8 cellular contexts compared by ENCODE assay signal in the genomic region with DNA sequence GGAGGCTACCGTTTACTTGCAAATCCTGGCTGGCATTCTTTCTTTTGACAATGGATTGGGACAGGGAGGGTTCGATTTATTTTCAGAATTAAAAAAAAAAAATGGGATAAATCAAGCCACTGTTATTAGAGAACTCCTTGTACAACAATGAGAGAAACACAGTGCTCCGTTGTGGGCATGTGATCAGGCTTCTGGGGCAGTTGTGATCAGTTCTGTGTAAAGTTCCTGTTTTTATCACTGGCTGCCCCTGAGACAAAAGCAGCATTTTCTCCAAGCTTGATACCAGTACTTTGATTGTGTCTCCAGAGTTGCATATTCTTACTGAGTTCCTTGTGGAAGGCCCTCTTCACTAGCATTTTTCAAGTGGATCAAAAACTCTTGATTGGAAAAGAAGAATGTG. TPM values are rescaled to one million over a fixed set of nuclear protein-coding genes. Genes with fewer than 3 reads are reported as not detected.
A peak's percentile ranks its signal among the peaks of the same experiment; 100 is the strongest.
DNase-seq lines count a peak whose midpoint lies in the region; ATAC-seq, FAIRE-seq and TF ChIP-seq lines count a peak whose summit lies in the region.

No MANE protein-coding gene starts in this region.

- FAIRE-seq in K562 (lab: Jason Lieb, UNC) (no peak), keratinocyte (lab: Jason Lieb, UNC) (no peak)

- H3F3A ChIP-seq in smooth muscle cell (ENCODE audit: low read depth), result no peaks in the 10 kb centered on the region

- DNase-seq in Caco-2 (no peak), MG63 (no peak), K562 (ENCODE audit: extremely low read depth in 1 of 4, low spot score in 3 of 4) (peak in 1 of 4 experiments; percentile 42), keratinocyte (ENCODE audit: low read depth, low spot score) (no peak), smooth muscle cell (lab: John Stamatoyannopoulos, UW; ENCODE audit: unreplicated experiment) (no peak), islet precursor cell (no peak)

- H3K27me3 Mint-ChIP-seq in Caco-2 (ENCODE audit: insufficient read depth, unreplicated experiment), result no peaks in the 10 kb centered on the region

- CTCF ChIA-PET in Caco-2 (lab: Charles Lee) (interaction anchor here (0.6 to 2.0 kb wide), 5 partner anchors 10 to 132 kb away, joined by 3 to 33 read pairs (median 7); no protein-coding TSS in a partner anchor), K562 (lab: Yijun Ruan, JAX; ENCODE audit: low intra/inter-chr PET ratio) (interaction anchor here (1.9 kb wide), 1 partner anchor 132 kb away, joined by 4 read pairs; no protein-coding TSS in a partner anchor)

- H3K4me3 ChIP-seq in Caco-2 (ENCODE audit: low read depth, low read length) (peak overlapping the region; percentile 96), MG63 (peak overlapping the region; percentile 74), K562 (peak overlapping the region; percentile 94), keratinocyte (ENCODE audit: control insufficient read depth in 2 of 3, extremely low read depth in 1 of 3, insufficient read depth in 2 of 3, low read depth in 1 of 3, low read length in 3 of 3) (peak overlapping the region; percentile 72 to 75 (median 74)), smooth muscle cell (peak overlapping the region; percentile 70)

- no peaks in the 10 kb centered on the region for H3K9me3 Mint-ChIP-seq in Caco-2 (ENCODE audit: unreplicated experiment)

- peaks cover 19% of the 10 kb centered on the region for H3K4me1 Mint-ChIP-seq in Caco-2 (ENCODE audit: low read depth, unreplicated experiment)

- H3K9me1 ChIP-seq in K562 (ENCODE audit: control insufficient read depth, insufficient read depth, low read length), result no peaks in the 10 kb centered on the region
- H3K9me1 ChIP-seq in keratinocyte (ENCODE audit: control insufficient read depth, extremely low read depth, insufficient read depth, low read length), result no peaks in the 10 kb centered on the region

- peak overlapping the region; percentile 84 to 98; a peak in 3 of 4 replicates for H3K9ac ChIP-seq in K562 (ENCODE audit: insufficient read depth in 1 of 2, low read depth in 2 of 2, low read length in 2 of 2)
- H3K9ac ChIP-seq in keratinocyte (ENCODE audit: control insufficient read depth, extremely low read depth, insufficient read depth, low read length), result peak overlapping the region; percentile 98
- H3K9ac ChIP-seq in smooth muscle cell (ENCODE audit: low read depth), result peak overlapping the region; percentile 88

- H3K36me3 ChIP-seq in Caco-2 (ENCODE audit: control insufficient read depth, insufficient read depth, low read length) (no peaks in the 10 kb centered on the region), MG63 (no peaks in the 10 kb centered on the region; the same call in 1 of the 2 replicates), K562 (ENCODE audit: control insufficient read depth, insufficient read depth, low read length) (0 out of 3 replicates have a peak, but pooled peaks cover 2% of the 10 kb centered on the region), keratinocyte (ENCODE audit: control insufficient read depth in 2 of 2, extremely low read depth in 1 of 2, insufficient read depth in 2 of 2, low read length in 2 of 2) (peaks cover 0 to 2% of the 10 kb centered on the region in 2 experiments), smooth muscle cell (ENCODE audit: low read depth) (no peaks in the 10 kb centered on the region)

- TF ChIP-seq RAD21 in K562 (CRISPR knock-in tag; conservative IDR thresholded peaks at IDR 0.05 in 1 of 2, IDR thresholded peaks at IDR 0.05 in 1 of 2), result no peak

- peak overlapping the region; percentile 86; the same call in 1 of the 3 replicates for H3K27ac ChIP-seq in K562 (ENCODE audit: extremely low read depth, low read depth, low read length)
- peak overlapping the region; percentile 94 for H3K27ac ChIP-seq in keratinocyte (ENCODE audit: control insufficient read depth, insufficient read depth, low read length)
- H3K27ac ChIP-seq in smooth muscle cell (ENCODE audit: low read depth), result peak overlapping the region; percentile 76

- peaks cover 37% of the 10 kb centered on the region for H3K4me1 ChIP-seq in Caco-2
- H3K4me1 ChIP-seq in K562 (replicated peaks in 1 of 2; ENCODE audit: control insufficient read depth in 2 of 2, insufficient read depth in 2 of 2, low read length in 2 of 2), result peaks cover 22 to 23% of the 10 kb centered on the region in 2 experiments
- H3K4me1 ChIP-seq in keratinocyte (ENCODE audit: control insufficient read depth, extremely low read depth, insufficient read depth, low read length), result peaks cover 40% of the 10 kb centered on the region
- peaks cover 20% of the 10 kb centered on the region for H3K4me1 ChIP-seq in smooth muscle cell (ENCODE audit: low read depth)

- intact Hi-C loops in Caco-2 (cut with micrococcal nuclease; ENCODE audit: unreplicated experiment), result loop anchor here (1.0 to 5.0 kb wide), 2 partner anchors 41 to 132 kb away; no protein-coding TSS in a partner anchor
- intact Hi-C loops in K562 (cut with micrococcal nuclease), result loop anchor here (1.0 to 5.0 kb wide), 4 partner anchors 45 to 228 kb away; no protein-coding TSS in a partner anchor

- ATAC-seq in K562 (peak; percentile 22; the same call in 2 of the 3 replicates), HG02885 (IDR thresholded peaks at IDR 0.05; ENCODE audit: poor library complexity, unreplicated experiment) (no peak), HG03159 (IDR thresholded peaks at IDR 0.05; ENCODE audit: unreplicated experiment) (no peak)

- peak overlapping the region; percentile 89 for H3K4me3 Mint-ChIP-seq in Caco-2 (ENCODE audit: unreplicated experiment)

- dilution Hi-C loops in keratinocyte (cut with MboI; ENCODE audit: extremely low pct_ligation_motif_present, low sequenced_read_pairs), result no loop called here

- H3K36me3 Mint-ChIP-seq in Caco-2 (ENCODE audit: insufficient read depth, unreplicated experiment), result no peaks in the 10 kb centered on the region

- H3K4me2 ChIP-seq in K562 (ENCODE audit: insufficient read depth, low read length) (peak overlapping the region; percentile 91), keratinocyte (ENCODE audit: control insufficient read depth, extremely low read depth, insufficient read depth, low read depth, low read length) (peak overlapping the region; percentile 97), smooth muscle cell (peak overlapping the region; percentile 99)

- in situ Hi-C loops in K562 (cut with MboI), result loop anchor here (5.0 to 10.0 kb wide), 2 partner anchors 131 to 239 kb away; no protein-coding TSS in a partner anchor

- H2AFZ ChIP-seq in K562 (ENCODE audit: low read depth, low read length), result peak overlapping the region; percentile 91
- H2AFZ ChIP-seq in keratinocyte (ENCODE audit: control insufficient read depth, low read length), result no peak overlapping the region
- H2AFZ ChIP-seq in smooth muscle cell (ENCODE audit: low read depth), result peak overlapping the region; percentile 35

- H4K20me1 ChIP-seq in K562 (replicated peaks; ENCODE audit: control insufficient read depth, insufficient read depth, low read length) (peaks cover 9% of the 10 kb centered on the region), keratinocyte (ENCODE audit: control insufficient read depth, extremely low read depth, insufficient read depth, low read length) (no peaks in the 10 kb centered on the region), smooth muscle cell (ENCODE audit: low read depth) (peaks cover 41% of the 10 kb centered on the region)

- H3K27ac Mint-ChIP-seq in Caco-2 (ENCODE audit: unreplicated experiment), result peak overlapping the region; percentile 79

- 0% methylated on average over 2 of the region's 3 CpGs for WGBS in K562 (ENCODE audit: insufficient coverage, low coverage, missing lambda C conversion rate)
- 6% methylated on average over 3 of the region's 3 CpGs for WGBS in smooth muscle cell (ENCODE audit: low lambda C conversion rate)

- BruUV-seq in Caco-2 (replicated peaks; lab: Mats Ljungman, UMichigan), result no TSS peak
- BruUV-seq in K562 (replicated peaks; lab: Mats Ljungman, UMichigan), result TSS peak; percentile 46

- H3K27me3 ChIP-seq in Caco-2 (replicated peaks; ENCODE audit: control insufficient read depth, insufficient read depth, low read length), result no peaks in the 10 kb centered on the region
- no peaks in the 10 kb centered on the region for H3K27me3 ChIP-seq in MG63
- no peaks in the 10 kb centered on the region for H3K27me3 ChIP-seq in K562 (ENCODE audit: control insufficient read depth in 2 of 2, insufficient read depth in 2 of 2, low read length in 2 of 2)
- no peaks in the 10 kb centered on the region for H3K27me3 ChIP-seq in keratinocyte (ENCODE audit: control insufficient read depth, extremely low read depth, insufficient read depth, low read length)
- no peaks in the 10 kb centered on the region for H3K27me3 ChIP-seq in smooth muscle cell (ENCODE audit: low read depth)

- no peak for TF ChIP-seq POLR2A in K562 (conservative IDR thresholded peaks at IDR 0.05)

- no peak for TF ChIP-seq EP300 in K562 (IDR thresholded peaks at IDR 0.05; ENCODE audit: low read length)

- TF ChIP-seq CTCF in Caco-2 (IDR thresholded peaks at IDR 0.05; ENCODE audit: insufficient read depth in 1 of 2, low read depth in 1 of 2, low read length in 1 of 2, severe bottlenecking in 1 of 2, unreplicated experiment in 1 of 2) (no peak), K562 (IDR thresholded peaks at IDR 0.05 in 2 of 3, conservative IDR thresholded peaks at IDR 0.05 in 1 of 3; ENCODE audit: insufficient read depth in 2 of 3, low read depth in 1 of 3, low read length in 3 of 3) (no peak), keratinocyte (optimal IDR thresholded peaks at IDR 0.05 in 1 of 3, IDR thresholded peaks at IDR 0.05 in 1 of 3, conservative IDR thresholded peaks at IDR 0.05 in 1 of 3; ENCODE audit: extremely low read depth in 1 of 3, insufficient read depth in 2 of 3, low read length in 3 of 3) (no peak), smooth muscle cell (IDR thresholded peaks at IDR 0.05; ENCODE audit: borderline replicate concordance, insufficient read depth, poor library complexity, severe bottlenecking) (no peak)

- peaks cover 58% of the 10 kb centered on the region for H3K79me2 ChIP-seq in K562 (ENCODE audit: control insufficient read depth, insufficient read depth, low read length)
- H3K79me2 ChIP-seq in keratinocyte (ENCODE audit: control insufficient read depth, insufficient read depth, low read length), result peaks cover 60% of the 10 kb centered on the region
- peaks cover 59% of the 10 kb centered on the region for H3K79me2 ChIP-seq in smooth muscle cell (ENCODE audit: low read depth)

- H3K9me3 ChIP-seq in Caco-2 (peaks cover 3% of the 10 kb centered on the region; the same call in 1 of the 2 replicates), MG63 (no peaks in the 10 kb centered on the region), K562 (replicated peaks; ENCODE audit: control insufficient read depth, insufficient read depth, low read depth, low read length) (no peaks in the 10 kb centered on the region), keratinocyte (ENCODE audit: control insufficient read depth, low read depth, low read length) (no peaks in the 10 kb centered on the region), smooth muscle cell (replicated peaks; ENCODE audit: low read depth) (no peaks in the 10 kb centered on the region)

- POLR2A ChIA-PET in Caco-2 (lab: Charles Lee), result interaction anchor here (0.6 kb wide), 1 partner anchor 577 kb away, joined by 3 read pairs; a partner anchor contains a TSS
- POLR2A ChIA-PET in K562 (lab: Yijun Ruan, JAX), result interaction anchor here (0.6 to 1.4 kb wide), 5 partner anchors 9 to 19 kb away, joined by 3 to 4 read pairs (median 3); no protein-coding TSS in a partner anchor

RNA-seq across cellular contexts. Expression of a gene that starts 1.2 kb away (rescaled TPM):
- total RNA-seq in Caco-2 (2022), result 32.7 and 34.2 TPM in 2 replicates
- total RNA-seq in MG63 (2014; rRNA removed; shearing (Covaris generic); ENCODE audit: low replicate concordance), result 3.4 and 3.6 TPM in 2 replicates
- 38.9 and 51.6 TPM in 2 replicates for total RNA-seq in K562 (2011; cell fraction: chromatin; rRNA removed; ENCODE audit: low replicate concordance)
- total RNA-seq in K562 (2011; cell fraction: nucleolus; rRNA removed), result 22.5 and 24.8 TPM in 2 replicates
- 29.4 and 38.1 TPM in 2 replicates for total RNA-seq in K562 (2011; cell fraction: nucleoplasm; rRNA removed)
- 12.1 and 14.8 TPM in 2 replicates for total RNA-seq in K562 (2014; rRNA removed)
- total RNA-seq in K562 (2014; rRNA removed; fragmentation: Illumina TruSeq; extraction: Trizol), result 18.8 and 21.2 TPM in 2 replicates
- total RNA-seq in K562 (2015; rRNA removed; fragmentation: Illumina TruSeq; extraction: Trizol), result 19.9 and 20.3 TPM in 2 replicates
- 22.9 and 23.7 TPM in 2 replicates for total RNA-seq in K562 (2021)
- 20.5 and 26.1 TPM in 2 replicates for polyA plus RNA-seq in K562 (2011; rRNA removed)
- 16.1 and 18.2 TPM in 2 replicates for polyA plus RNA-seq in K562 (2011; cell fraction: cytosol; rRNA removed)
- 24.1 and 27.3 TPM in 2 replicates for polyA plus RNA-seq in K562 (2011; cell fraction: nucleus; rRNA removed)
- 13.5 and 14.8 TPM in 2 replicates for polyA plus RNA-seq in K562 (2012)
- polyA plus RNA-seq in K562 (2014; fragmentation: Illumina TruSeq; extraction: Trizol), result 18.8 and 21.0 TPM in 2 replicates
- polyA plus RNA-seq in K562 (2014; fragmentation: Nextera tagmentation; extraction: Ambion mirVana), result 1 to 10 TPM; 4.6 to 5.8 TPM
- polyA plus RNA-seq in K562 (2014; rRNA removed), result 11.7 and 13.4 TPM in 2 replicates
- polyA minus RNA-seq in K562 (2011; rRNA and poly(A)+ RNA removed), result 57.9 and 67.7 TPM in 2 replicates
- polyA minus RNA-seq in K562 (2011; cell fraction: cytosol; rRNA and poly(A)+ RNA removed), result 28.2 and 36.9 TPM in 2 replicates
- 20.7 and 28.9 TPM in 2 replicates for polyA minus RNA-seq in K562 (2011; cell fraction: nucleus; rRNA and poly(A)+ RNA removed)
- 29.7 to 30.2 TPM (median 30.2 TPM) in 3 replicates for polyA plus RNA-seq in keratinocyte
- polyA plus RNA-seq in keratinocyte (2011; ENCODE audit: low read depth), result 9.5 TPM
- polyA plus RNA-seq in keratinocyte (2011; cell fraction: cytosol; rRNA removed), result 17.2 and 28.4 TPM in 2 replicates
- 43.5 and 49.3 TPM in 2 replicates for polyA plus RNA-seq in keratinocyte (2011; cell fraction: nucleus; rRNA removed)
- 18.2 and 20.6 TPM in 2 replicates for polyA plus RNA-seq in keratinocyte (2012; ENCODE audit: low replicate concordance)
- 79.5 to 84.6 TPM (median 80.3 TPM) in 3 replicates for polyA minus RNA-seq in keratinocyte
- 38.6 TPM for polyA minus RNA-seq in keratinocyte (2011; cell fraction: cytosol; rRNA and poly(A)+ RNA removed)
- polyA minus RNA-seq in keratinocyte (2011; cell fraction: nucleus; rRNA and poly(A)+ RNA removed), result 71.1 and 114 TPM in 2 replicates
- 35.2 and 36.6 TPM in 2 replicates for total RNA-seq in smooth muscle cell
- 5.8 and 14.4 TPM in 2 replicates for polyA plus RNA-seq in smooth muscle cell
